In genomic region chrX:17697191-17697590, GRCh38 we compare ENCODE assay signal across 2 cellular contexts.
A peak's percentile ranks its signal among the peaks of the same experiment; 100 is the strongest.
TF ChIP-seq lines count a peak whose summit lies in the region.

No MANE protein-coding gene starts in this region.

TF ChIP-seq in IMR-90, 13 proteins besides CTCF, POLR2A, EP300 and RAD21 (continued from another document):
- TF ChIP-seq NFE2L2 (IDR thresholded peaks at IDR 0.05; ENCODE audit: low read depth, low read length) = no peak

TF ChIP-seq in liver, 16 proteins besides CTCF, POLR2A, EP300 and RAD21 (continued from another document):
- TF ChIP-seq ZBTB33 (IDR thresholded peaks at IDR 0.05) (no peak), RXRA (IDR thresholded peaks at IDR 0.05) (peak in 1 of 2 donors; percentile 17), NR2F2 (IDR thresholded peaks at IDR 0.05) (no peak), TAF1 (conservative IDR thresholded peaks at IDR 0.05) (no peak), REST (IDR thresholded peaks at IDR 0.05) (no peak), SP1 (IDR thresholded peaks at IDR 0.05) (no peak), FOXA1 (IDR thresholded peaks at IDR 0.05) (no peak), JUND (IDR thresholded peaks at IDR 0.05) (no peak), MAX (IDR thresholded peaks at IDR 0.05) (no peak), HNF4A (conservative IDR thresholded peaks at IDR 0.05) (peak in 1 of 2 donors; percentile 12), YY1 (IDR thresholded peaks at IDR 0.05) (no peak)
